ENCODE assay signal across 1 cellular context in the genomic region with DNA sequence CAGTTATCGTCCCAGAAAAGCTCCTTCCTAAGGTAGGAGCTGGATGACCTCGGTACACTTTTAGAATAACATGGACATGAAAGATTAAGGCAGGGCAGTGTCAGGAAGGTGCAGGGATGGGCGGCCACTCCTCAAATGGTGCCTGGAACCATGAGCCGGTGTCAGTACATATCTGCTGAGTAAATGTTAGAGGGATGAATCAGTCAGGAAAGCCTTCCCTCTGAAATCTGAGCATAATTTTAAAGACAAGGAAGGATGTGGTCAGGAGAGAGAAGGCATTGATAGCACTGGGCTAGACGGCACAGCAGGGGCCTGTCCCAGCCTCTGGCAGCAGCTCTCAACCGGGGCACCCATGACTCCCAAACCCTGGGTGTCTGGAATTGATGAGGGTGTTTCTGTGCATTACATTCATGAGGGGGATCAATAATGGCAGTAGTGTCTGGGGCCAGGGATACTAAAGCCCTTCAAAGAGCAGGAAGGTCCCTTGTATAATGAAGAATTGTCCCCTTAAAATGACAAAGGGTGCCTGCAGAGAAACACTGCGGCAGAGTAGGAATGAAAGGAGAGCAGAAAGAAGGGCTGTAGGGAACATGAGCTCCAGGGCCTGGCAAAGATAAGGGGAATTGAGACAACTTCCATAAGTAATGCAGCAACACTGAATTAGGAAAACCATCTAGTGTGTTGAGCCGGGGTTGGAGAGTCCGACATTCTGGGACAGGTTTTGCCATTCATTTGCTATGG.
TF ChIP-seq lines count a peak whose summit lies in the region.

No MANE protein-coding gene starts in this region.

TF ChIP-seq in SK-N-SH, 30 proteins besides CTCF, POLR2A, EP300 and RAD21 (continued from another document):
- TF ChIP-seq, protein P1, sequence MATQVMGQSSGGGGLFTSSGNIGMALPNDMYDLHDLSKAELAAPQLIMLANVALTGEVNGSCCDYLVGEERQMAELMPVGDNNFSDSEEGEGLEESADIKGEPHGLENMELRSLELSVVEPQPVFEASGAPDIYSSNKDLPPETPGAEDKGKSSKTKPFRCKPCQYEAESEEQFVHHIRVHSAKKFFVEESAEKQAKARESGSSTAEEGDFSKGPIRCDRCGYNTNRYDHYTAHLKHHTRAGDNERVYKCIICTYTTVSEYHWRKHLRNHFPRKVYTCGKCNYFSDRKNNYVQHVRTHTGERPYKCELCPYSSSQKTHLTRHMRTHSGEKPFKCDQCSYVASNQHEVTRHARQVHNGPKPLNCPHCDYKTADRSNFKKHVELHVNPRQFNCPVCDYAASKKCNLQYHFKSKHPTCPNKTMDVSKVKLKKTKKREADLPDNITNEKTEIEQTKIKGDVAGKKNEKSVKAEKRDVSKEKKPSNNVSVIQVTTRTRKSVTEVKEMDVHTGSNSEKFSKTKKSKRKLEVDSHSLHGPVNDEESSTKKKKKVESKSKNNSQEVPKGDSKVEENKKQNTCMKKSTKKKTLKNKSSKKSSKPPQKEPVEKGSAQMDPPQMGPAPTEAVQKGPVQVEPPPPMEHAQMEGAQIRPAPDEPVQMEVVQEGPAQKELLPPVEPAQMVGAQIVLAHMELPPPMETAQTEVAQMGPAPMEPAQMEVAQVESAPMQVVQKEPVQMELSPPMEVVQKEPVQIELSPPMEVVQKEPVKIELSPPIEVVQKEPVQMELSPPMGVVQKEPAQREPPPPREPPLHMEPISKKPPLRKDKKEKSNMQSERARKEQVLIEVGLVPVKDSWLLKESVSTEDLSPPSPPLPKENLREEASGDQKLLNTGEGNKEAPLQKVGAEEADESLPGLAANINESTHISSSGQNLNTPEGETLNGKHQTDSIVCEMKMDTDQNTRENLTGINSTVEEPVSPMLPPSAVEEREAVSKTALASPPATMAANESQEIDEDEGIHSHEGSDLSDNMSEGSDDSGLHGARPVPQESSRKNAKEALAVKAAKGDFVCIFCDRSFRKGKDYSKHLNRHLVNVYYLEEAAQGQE (IDR thresholded peaks at IDR 0.05; ENCODE audit: low read depth, low read length): no peak
- TF ChIP-seq, protein P2, sequence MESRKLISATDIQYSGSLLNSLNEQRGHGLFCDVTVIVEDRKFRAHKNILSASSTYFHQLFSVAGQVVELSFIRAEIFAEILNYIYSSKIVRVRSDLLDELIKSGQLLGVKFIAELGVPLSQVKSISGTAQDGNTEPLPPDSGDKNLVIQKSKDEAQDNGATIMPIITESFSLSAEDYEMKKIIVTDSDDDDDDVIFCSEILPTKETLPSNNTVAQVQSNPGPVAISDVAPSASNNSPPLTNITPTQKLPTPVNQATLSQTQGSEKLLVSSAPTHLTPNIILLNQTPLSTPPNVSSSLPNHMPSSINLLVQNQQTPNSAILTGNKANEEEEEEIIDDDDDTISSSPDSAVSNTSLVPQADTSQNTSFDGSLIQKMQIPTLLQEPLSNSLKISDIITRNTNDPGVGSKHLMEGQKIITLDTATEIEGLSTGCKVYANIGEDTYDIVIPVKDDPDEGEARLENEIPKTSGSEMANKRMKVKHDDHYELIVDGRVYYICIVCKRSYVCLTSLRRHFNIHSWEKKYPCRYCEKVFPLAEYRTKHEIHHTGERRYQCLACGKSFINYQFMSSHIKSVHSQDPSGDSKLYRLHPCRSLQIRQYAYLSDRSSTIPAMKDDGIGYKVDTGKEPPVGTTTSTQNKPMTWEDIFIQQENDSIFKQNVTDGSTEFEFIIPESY (IDR thresholded peaks at IDR 0.05; ENCODE audit: borderline replicate concordance, low read depth): no peak
- TF ChIP-seq GABPA (IDR thresholded peaks at IDR 0.05; ENCODE audit: low read depth) (no peak), SIN3A (IDR thresholded peaks at IDR 0.05; ENCODE audit: borderline replicate concordance, low read depth, low read length) (no peak), SMC3 (IDR thresholded peaks at IDR 0.05; ENCODE audit: low read depth, low read length) (no peak)
- TF ChIP-seq, protein P3, sequence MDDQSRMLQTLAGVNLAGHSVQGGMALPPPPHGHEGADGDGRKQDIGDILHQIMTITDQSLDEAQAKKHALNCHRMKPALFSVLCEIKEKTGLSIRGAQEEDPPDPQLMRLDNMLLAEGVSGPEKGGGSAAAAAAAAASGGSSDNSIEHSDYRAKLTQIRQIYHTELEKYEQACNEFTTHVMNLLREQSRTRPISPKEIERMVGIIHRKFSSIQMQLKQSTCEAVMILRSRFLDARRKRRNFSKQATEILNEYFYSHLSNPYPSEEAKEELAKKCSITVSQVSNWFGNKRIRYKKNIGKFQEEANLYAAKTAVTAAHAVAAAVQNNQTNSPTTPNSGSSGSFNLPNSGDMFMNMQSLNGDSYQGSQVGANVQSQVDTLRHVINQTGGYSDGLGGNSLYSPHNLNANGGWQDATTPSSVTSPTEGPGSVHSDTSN (IDR thresholded peaks at IDR 0.05): no peak
